Comparison of ENCODE assay signal across 16 cellular contexts in the genomic region with DNA sequence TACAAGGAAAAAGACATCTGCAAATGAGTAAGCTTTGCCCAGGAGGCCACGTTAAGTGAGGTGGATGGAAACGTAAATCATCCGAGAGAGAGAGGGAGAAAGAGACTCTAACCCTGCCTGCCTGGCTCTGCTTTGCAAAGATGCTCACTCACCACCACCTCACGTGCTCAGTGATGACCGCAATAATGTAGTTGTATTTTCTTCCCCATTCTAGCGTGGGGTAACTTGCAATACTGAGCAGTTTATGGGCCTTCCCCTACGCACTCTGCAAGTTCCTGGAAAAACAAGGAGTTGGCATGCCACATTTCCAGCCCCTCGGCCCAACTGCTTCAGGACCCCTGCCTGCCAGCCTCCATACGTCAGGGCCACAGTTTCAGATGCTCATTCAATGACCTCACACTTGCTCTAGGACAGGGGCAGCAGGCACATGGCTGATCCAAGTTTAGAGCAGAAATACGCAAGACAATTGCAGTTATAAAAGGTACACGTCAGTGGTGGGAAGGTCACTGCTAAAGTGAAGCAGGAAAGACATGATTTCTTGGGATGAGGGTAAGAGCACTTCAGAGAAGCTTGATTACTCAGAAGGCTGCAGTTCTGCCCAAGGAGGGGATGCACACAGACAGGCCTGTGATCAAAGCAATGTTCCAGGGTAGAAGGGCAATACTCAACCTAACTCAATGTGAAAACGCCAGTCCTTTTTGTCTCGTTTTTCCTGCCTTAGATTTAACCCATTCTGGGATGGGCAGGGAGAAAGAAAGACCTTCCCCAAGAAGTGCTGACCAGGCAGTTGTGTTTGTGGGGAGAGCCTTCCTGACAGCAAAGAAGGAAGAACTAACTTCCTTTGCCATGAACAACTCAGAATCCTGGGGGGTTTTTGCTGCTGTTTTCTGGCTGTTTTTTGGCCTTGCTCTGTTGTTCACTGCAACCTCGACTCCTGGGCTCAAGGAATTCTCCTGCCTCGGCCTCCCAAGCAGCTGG.
DNase-seq lines count a peak whose midpoint lies in the region; ATAC-seq and TF ChIP-seq lines count a peak whose summit lies in the region.
"Had no signal": no experiment of that assay in that cellular context is flagged by ENCODE, and none has a peak within 500 bp of the region (broad histone marks: within the 10 kb centered on the region; RNA-seq: fewer than 3 reads in every experiment).

No MANE protein-coding gene starts in this region.

- H3K36me3 ChIP-seq in mucosa of descending colon (ENCODE audit: low read depth) (no peaks in the 10 kb centered on the region), transverse colon (no peaks in the 10 kb centered on the region)

- no peaks in the 10 kb centered on the region for H3K27me3 ChIP-seq in transverse colon

- H3K4me1 ChIP-seq in mucosa of descending colon (ENCODE audit: low read depth): no peaks in the 10 kb centered on the region
- peaks cover 0 to 7% (median under 1%) of the 10 kb centered on the region in 4 donors for H3K4me1 ChIP-seq in transverse colon

- no peak overlapping the region for H3K4me3 ChIP-seq in NB4 (ENCODE audit: low read depth, low read length)
- no peak overlapping the region for H3K4me3 ChIP-seq in mucosa of descending colon
- no peak overlapping the region for H3K4me3 ChIP-seq in transverse colon

- H3K4me3 Mint-ChIP-seq in effector memory CD8-positive, alpha-beta T cell: no peak overlapping the region
- H3K4me3 Mint-ChIP-seq: activated naive CD8-positive, alpha-beta T cell treated with anti-CD3 and anti-CD28 coated beads, Interleukin-2, amount 50 U/mL, for 24 hours; WTC11 had no signal

- TF ChIP-seq CTCF in NB4 (IDR thresholded peaks at IDR 0.05; ENCODE audit: low read depth, low read length): no peak
- TF ChIP-seq CTCF in mucosa of descending colon (IDR thresholded peaks at IDR 0.05): no peak
- TF ChIP-seq CTCF in transverse colon (IDR thresholded peaks at IDR 0.05): no peak

- ATAC-seq in effector memory CD8-positive, alpha-beta T cell (replicated peaks): peak; percentile 26
- ATAC-seq in mucosa of descending colon (peak; percentile 75), HG02870 (IDR thresholded peaks at IDR 0.05; ENCODE audit: unreplicated experiment) (no peak)
- ATAC-seq: activated naive CD8-positive, alpha-beta T cell treated with anti-CD3 and anti-CD28 coated beads, Interleukin-2, amount 50 U/mL, for 24 hours; esophagus mucosa; HCT116; SK-N-SH treated with all-trans-retinoic acid at 6 μM for 48 hours; WTC11 had no signal

- TF ChIP-seq POLR2A in NB4 (IDR thresholded peaks at IDR 0.05; ENCODE audit: extremely low read depth, insufficient read length) (no peak), transverse colon (IDR thresholded peaks at IDR 0.05) (no peak)

- H3K4me1 Mint-ChIP-seq in effector memory CD8-positive, alpha-beta T cell (ENCODE audit: low read depth in 2 of 2): peaks cover 0 to 10% of the 10 kb centered on the region in 2 donors

- intact Hi-C loops in mucosa of descending colon (cut with DNase I, micrococcal nuclease): no loop called here
- intact Hi-C loops in transverse colon (cut with DNase I; ENCODE audit: low total_unique reads): no loop called here

- DNase-seq in NB4 (ENCODE audit: low read depth) (peak; percentile 65), mucosa of descending colon (peak in 1 of 3 donors; percentile 55), transverse colon (no peak), NCI-H82 treated with DMSO at 0.1 percent for 48 hours (lab: John Stamatoyannopoulos, UW; ENCODE audit: unreplicated experiment) (no peak), NCI-H226 (no peak)
- no peak for DNase-seq in effector memory CD8-positive, alpha-beta T cell
- DNase-seq: activated naive CD8-positive, alpha-beta T cell treated with anti-CD3 and anti-CD28 coated beads, Interleukin-2, amount 50 U/mL, for 24 hours; midbrain; NCI-H1436 treated with DMSO at 0.1 percent for 48 hours; NCI-H82; retina had no signal

- H3K27me3 Mint-ChIP-seq in effector memory CD8-positive, alpha-beta T cell: no peaks in the 10 kb centered on the region
- H3K27me3 Mint-ChIP-seq: activated naive CD8-positive, alpha-beta T cell treated with anti-CD3 and anti-CD28 coated beads, Interleukin-2, amount 50 U/mL, for 24 hours had no signal

- H3K27ac ChIP-seq in transverse colon: peak overlapping the region; percentile 4 to 52 (median 28)

- H3K27ac Mint-ChIP-seq in effector memory CD8-positive, alpha-beta T cell: no peak overlapping the region
- H3K27ac Mint-ChIP-seq: activated naive CD8-positive, alpha-beta T cell treated with anti-CD3 and anti-CD28 coated beads, Interleukin-2, amount 50 U/mL, for 24 hours; WTC11 had no signal

- no peaks in the 10 kb centered on the region for H3K9me3 Mint-ChIP-seq in effector memory CD8-positive, alpha-beta T cell
- H3K9me3 Mint-ChIP-seq: activated naive CD8-positive, alpha-beta T cell treated with anti-CD3 and anti-CD28 coated beads, Interleukin-2, amount 50 U/mL, for 24 hours; WTC11 had no signal

- in situ Hi-C loops in transverse colon (cut with MboI; ENCODE audit: low pct_ligation_motif_present in 1 of 4, low pct_unique_long_range_greater_than_20kb in 1 of 4, low sequenced_read_pairs in 3 of 4): no loop called here

- TF ChIP-seq EP300 in transverse colon (IDR thresholded peaks at IDR 0.05; ENCODE audit: low read depth): no peak

- no peaks in the 10 kb centered on the region for H3K9me3 ChIP-seq in mucosa of descending colon
- H3K9me3 ChIP-seq in transverse colon: no peaks in the 10 kb centered on the region

- no peaks in the 10 kb centered on the region for H3K36me3 Mint-ChIP-seq in effector memory CD8-positive, alpha-beta T cell (ENCODE audit: insufficient read depth)
- H3K36me3 Mint-ChIP-seq: WTC11 had no signal

- 69 to 70% methylated on average over 9 to 15 of the region's 15 CpGs for WGBS in transverse colon (ENCODE audit: low coverage in 1 of 2), 2 donors
